ENCODE assay signal across 1 cellular context in genomic region chr7:117157121-117157870, GRCh38.
TF ChIP-seq lines count a peak whose summit lies in the region.

No MANE protein-coding gene starts in this region.

TF ChIP-seq in GM23338, 12 proteins besides CTCF, POLR2A, EP300 and RAD21 (continued from another document):
- no peak for TF ChIP-seq POLR2AphosphoS5 (IDR thresholded peaks at IDR 0.05; ENCODE audit: low read depth)
- no peak for TF ChIP-seq EZH2phosphoT487 (IDR thresholded peaks at IDR 0.05; ENCODE audit: unreplicated experiment)
- no peak for TF ChIP-seq STAT1 (IDR thresholded peaks at IDR 0.05; ENCODE audit: unreplicated experiment)
- TF ChIP-seq JUNB (IDR thresholded peaks at IDR 0.05; ENCODE audit: unreplicated experiment) = no peak
- no peak for TF ChIP-seq EZH2 (IDR thresholded peaks at IDR 0.05; ENCODE audit: low read depth, unreplicated experiment)
